15 cellular contexts compared by ENCODE assay signal in the genomic region with DNA sequence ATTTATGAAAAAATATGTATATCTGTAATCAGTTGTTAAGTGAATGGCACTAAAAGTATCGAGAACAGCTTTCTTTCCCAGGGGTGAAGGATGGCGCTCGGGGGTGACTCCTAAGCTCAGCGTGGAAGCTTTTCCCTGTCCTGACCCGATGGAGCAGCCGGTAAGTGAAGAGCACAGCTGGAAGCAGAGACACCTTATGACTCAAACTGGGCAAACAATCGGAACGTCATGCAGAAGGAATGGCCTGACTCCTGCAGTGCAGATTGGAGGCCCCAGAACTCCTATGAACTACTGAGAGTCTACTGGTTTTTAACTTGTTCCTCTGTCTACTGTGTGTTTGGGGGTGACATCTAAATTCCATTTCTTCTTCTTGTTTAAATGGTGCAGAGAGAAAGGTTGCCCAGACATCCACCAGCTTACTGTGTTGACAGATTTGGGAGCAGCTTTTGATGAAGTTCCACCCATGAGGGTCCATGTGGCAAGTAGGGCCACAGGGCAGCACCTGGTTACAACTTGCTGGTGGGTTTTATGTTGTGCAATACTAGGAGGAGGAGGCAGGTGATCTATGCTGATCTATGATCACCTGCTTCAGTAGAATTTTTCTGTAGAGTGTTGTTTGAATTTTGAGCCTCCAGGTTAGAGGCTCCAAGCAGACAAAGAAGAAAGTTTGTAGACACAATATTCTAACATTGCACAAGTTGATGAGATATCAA. TPM values are rescaled to one million over a fixed set of nuclear protein-coding genes. Genes with fewer than 3 reads are reported as not detected.
DNase-seq lines count a peak whose midpoint lies in the region; ATAC-seq and TF ChIP-seq lines count a peak whose summit lies in the region.
"Had no signal": no experiment of that assay in that cellular context is flagged by ENCODE, and none has a peak within 500 bp of the region (broad histone marks: within the 10 kb centered on the region; RNA-seq: fewer than 3 reads in every experiment).

No MANE protein-coding gene starts in this region.

- H3K27me3 Mint-ChIP-seq in HFFc6 (ENCODE audit: insufficient read depth) = peaks cover 9% of the 10 kb centered on the region
- peaks cover 4 to 8% of the 10 kb centered on the region in 2 donors for H3K27me3 Mint-ChIP-seq in CD4-positive, alpha-beta memory T cell

- no peak overlapping the region for H2AFZ ChIP-seq in SK-N-SH (ENCODE audit: low read depth)

- H3K27me3 ChIP-seq in SK-N-SH (ENCODE audit: insufficient read depth) = peaks cover 22% of the 10 kb centered on the region
- H3K27me3 ChIP-seq in CD4-positive, alpha-beta memory T cell (ENCODE audit: insufficient read depth, low read length) = no peaks in the 10 kb centered on the region
- H3K27me3 ChIP-seq: ovary had no signal

- no peak for TF ChIP-seq CTCF in HFFc6 (IDR thresholded peaks at IDR 0.05)
- no peak for TF ChIP-seq CTCF in SK-N-SH (IDR thresholded peaks at IDR 0.05)

- H3K4me3 ChIP-seq in SK-N-SH (ENCODE audit: low read depth in 2 of 2, low read length in 1 of 2) = no peak overlapping the region
- H3K4me3 ChIP-seq in CD4-positive, alpha-beta memory T cell (ENCODE audit: low read length in 2 of 2) = no peak overlapping the region
- H3K4me3 ChIP-seq: esophagus squamous epithelium, ovary had no signal

- no peaks in the 10 kb centered on the region for H3F3A ChIP-seq in SK-N-SH (replicated peaks; ENCODE audit: insufficient read depth)

- ATAC-seq in HG02798 (IDR thresholded peaks at IDR 0.05; ENCODE audit: poor library complexity, unreplicated experiment) = no peak
- ATAC-seq: left cardiac atrium had no signal

- no peaks in the 10 kb centered on the region for H3K36me3 ChIP-seq in SK-N-SH (replicated peaks in 1 of 2; ENCODE audit: control insufficient read depth in 1 of 2, insufficient read depth in 2 of 2, low read length in 1 of 2)
- H3K36me3 ChIP-seq in CD4-positive, alpha-beta memory T cell (ENCODE audit: insufficient read depth, low read length) = no peaks in the 10 kb centered on the region
- H3K36me3 ChIP-seq: esophagus squamous epithelium, ovary had no signal

- 17% methylated on average over 8 of the region's 8 CpGs for WGBS in SK-N-SH (ENCODE audit: low lambda C conversion rate)

- H3K79me2 ChIP-seq in SK-N-SH (ENCODE audit: insufficient read depth) = no peaks in the 10 kb centered on the region

- CTCF ChIA-PET in SK-N-SH (lab: Yijun Ruan, JAX) = no interaction called here
- CTCF ChIA-PET in CD4-positive, alpha-beta memory T cell (lab: Charles Lee; ENCODE audit: partially characterized antibody) = no interaction called here

- H3K27ac ChIP-seq in SK-N-SH (ENCODE audit: low read depth in 2 of 2, low read length in 1 of 2) = no peak overlapping the region
- H3K27ac ChIP-seq in CD4-positive, alpha-beta memory T cell (ENCODE audit: low read depth, low read length) = no peak overlapping the region
- H3K27ac ChIP-seq: esophagus squamous epithelium, ovary had no signal

- H3K27ac Mint-ChIP-seq in HFFc6 = no peak overlapping the region
- H3K27ac Mint-ChIP-seq in CD4-positive, alpha-beta memory T cell = no peak overlapping the region
- H3K27ac Mint-ChIP-seq: stimulated activated naive CD8-positive, alpha-beta T cell treated with anti-CD3 and anti-CD28 coated beads, Interleukin-15, Interleukin-2, amounts not matched to agents 100 ng/mL and 50 ng/mL, for 24 hours; WTC11 had no signal

- no peaks in the 10 kb centered on the region for H3K9me2 ChIP-seq in SK-N-SH

- H3K4me1 ChIP-seq in SK-N-SH (ENCODE audit: control insufficient read depth in 1 of 2, insufficient read depth in 2 of 2, low read depth in 1 of 2, low read length in 1 of 2) = no peaks in the 10 kb centered on the region
- no peaks in the 10 kb centered on the region for H3K4me1 ChIP-seq in CD4-positive, alpha-beta memory T cell (ENCODE audit: insufficient read depth, low read length)
- H3K4me1 ChIP-seq: esophagus squamous epithelium had no signal

- POLR2A ChIA-PET in SK-N-SH (lab: Yijun Ruan, JAX) = no interaction called here
- POLR2A ChIA-PET in CD4-positive, alpha-beta memory T cell (lab: Charles Lee; ENCODE audit: partially characterized antibody) = no interaction called here

- no peak for TF ChIP-seq EP300 in SK-N-SH (IDR thresholded peaks at IDR 0.05; ENCODE audit: borderline replicate concordance in 1 of 2, low read depth in 1 of 2, low read length in 1 of 2)

- no peak overlapping the region for H3K4me2 ChIP-seq in SK-N-SH

- TF ChIP-seq RAD21 in SK-N-SH (IDR thresholded peaks at IDR 0.05; ENCODE audit: low read length) = no peak

- peaks cover 12% of the 10 kb centered on the region for H3K4me1 Mint-ChIP-seq in HFFc6 (ENCODE audit: low read depth)
- no peaks in the 10 kb centered on the region for H3K4me1 Mint-ChIP-seq in CD4-positive, alpha-beta memory T cell

- no peaks in the 10 kb centered on the region for H3K36me3 Mint-ChIP-seq in HFFc6 (ENCODE audit: low read depth)
- peaks cover 0 to 2% of the 10 kb centered on the region in 2 donors for H3K36me3 Mint-ChIP-seq in CD4-positive, alpha-beta memory T cell
- H3K36me3 Mint-ChIP-seq: WTC11 had no signal

- peak; percentile 46 for DNase-seq in AG08395 (ENCODE audit: low spot score)
- DNase-seq in HFFc6 = peak; percentile 25
- DNase-seq in SK-N-SH = no peak
- DNase-seq in glomerular visceral epithelial cell (ENCODE audit: extremely low spot score) = peak; percentile 61
- no peak for DNase-seq in NCI-H345 treated with DMSO at 0.1 percent for 48 hours (lab: John Stamatoyannopoulos, UW; ENCODE audit: unreplicated experiment)
- no peak for DNase-seq in NOMO-1 (lab: John Stamatoyannopoulos, UW; ENCODE audit: unreplicated experiment in 2 of 2)
- no peak for DNase-seq in CD4-positive, alpha-beta memory T cell
- DNase-seq: aorta; esophagus squamous epithelium; left cardiac atrium; ovary; stimulated activated CD4-positive, alpha-beta T cell treated with anti-CD3 and anti-CD28 coated beads, Interleukin-2, amount 100 ng/mL, for 48 hours had no signal

- H3K9ac ChIP-seq in SK-N-SH = no peak overlapping the region

- no peaks in the 10 kb centered on the region for H4K20me1 ChIP-seq in SK-N-SH (ENCODE audit: insufficient read depth)

- no peaks in the 10 kb centered on the region for H3K9me3 Mint-ChIP-seq in HFFc6
- no peaks in the 10 kb centered on the region for H3K9me3 Mint-ChIP-seq in CD4-positive, alpha-beta memory T cell
- H3K9me3 Mint-ChIP-seq: stimulated activated naive CD8-positive, alpha-beta T cell treated with anti-CD3 and anti-CD28 coated beads, Interleukin-15, Interleukin-2, amounts not matched to agents 100 ng/mL and 50 ng/mL, for 24 hours; WTC11 had no signal

- H3K4me3 Mint-ChIP-seq in HFFc6 = no peak overlapping the region
- H3K4me3 Mint-ChIP-seq in CD4-positive, alpha-beta memory T cell = no peak overlapping the region
- H3K4me3 Mint-ChIP-seq: stimulated activated naive CD8-positive, alpha-beta T cell treated with anti-CD3 and anti-CD28 coated beads, Interleukin-15, Interleukin-2, amounts not matched to agents 100 ng/mL and 50 ng/mL, for 24 hours; WTC11 had no signal

- intact Hi-C loops in CD4-positive, alpha-beta memory T cell (cut with micrococcal nuclease) = no loop called here

- no peaks in the 10 kb centered on the region for H3K9me3 ChIP-seq in SK-N-SH
- no peaks in the 10 kb centered on the region for H3K9me3 ChIP-seq in CD4-positive, alpha-beta memory T cell (ENCODE audit: control insufficient read depth in 1 of 2, low read length in 2 of 2)
- H3K9me3 ChIP-seq: esophagus squamous epithelium, ovary had no signal

TF ChIP-seq in SK-N-SH, 30 proteins besides CTCF, POLR2A, EP300 and RAD21:
- TF ChIP-seq JUND (IDR thresholded peaks at IDR 0.05) = 0 out of 2 replicates have a peak, but pooled peaks have one; percentile 8
- TF ChIP-seq, protein P1, sequence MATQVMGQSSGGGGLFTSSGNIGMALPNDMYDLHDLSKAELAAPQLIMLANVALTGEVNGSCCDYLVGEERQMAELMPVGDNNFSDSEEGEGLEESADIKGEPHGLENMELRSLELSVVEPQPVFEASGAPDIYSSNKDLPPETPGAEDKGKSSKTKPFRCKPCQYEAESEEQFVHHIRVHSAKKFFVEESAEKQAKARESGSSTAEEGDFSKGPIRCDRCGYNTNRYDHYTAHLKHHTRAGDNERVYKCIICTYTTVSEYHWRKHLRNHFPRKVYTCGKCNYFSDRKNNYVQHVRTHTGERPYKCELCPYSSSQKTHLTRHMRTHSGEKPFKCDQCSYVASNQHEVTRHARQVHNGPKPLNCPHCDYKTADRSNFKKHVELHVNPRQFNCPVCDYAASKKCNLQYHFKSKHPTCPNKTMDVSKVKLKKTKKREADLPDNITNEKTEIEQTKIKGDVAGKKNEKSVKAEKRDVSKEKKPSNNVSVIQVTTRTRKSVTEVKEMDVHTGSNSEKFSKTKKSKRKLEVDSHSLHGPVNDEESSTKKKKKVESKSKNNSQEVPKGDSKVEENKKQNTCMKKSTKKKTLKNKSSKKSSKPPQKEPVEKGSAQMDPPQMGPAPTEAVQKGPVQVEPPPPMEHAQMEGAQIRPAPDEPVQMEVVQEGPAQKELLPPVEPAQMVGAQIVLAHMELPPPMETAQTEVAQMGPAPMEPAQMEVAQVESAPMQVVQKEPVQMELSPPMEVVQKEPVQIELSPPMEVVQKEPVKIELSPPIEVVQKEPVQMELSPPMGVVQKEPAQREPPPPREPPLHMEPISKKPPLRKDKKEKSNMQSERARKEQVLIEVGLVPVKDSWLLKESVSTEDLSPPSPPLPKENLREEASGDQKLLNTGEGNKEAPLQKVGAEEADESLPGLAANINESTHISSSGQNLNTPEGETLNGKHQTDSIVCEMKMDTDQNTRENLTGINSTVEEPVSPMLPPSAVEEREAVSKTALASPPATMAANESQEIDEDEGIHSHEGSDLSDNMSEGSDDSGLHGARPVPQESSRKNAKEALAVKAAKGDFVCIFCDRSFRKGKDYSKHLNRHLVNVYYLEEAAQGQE (IDR thresholded peaks at IDR 0.05; ENCODE audit: low read depth, low read length) = no peak

RNA-seq across cellular contexts. Expression of gene TMEM182, which starts 52.8 kb away (rescaled TPM):
- total RNA-seq in HFFc6 (2021; fragmentation: NEBNext Ultra II Directional; extraction: Animal tissue kit (Norgen Biotek cat#: 25700)) = 1 to 10 TPM; 2.0 to 4.2 (median 2.5) TPM
- polyA plus RNA-seq in SK-N-SH (2012; rRNA removed) = 1.7 and 3.4 TPM in 2 replicates
- 3.2 and 3.4 TPM in 2 replicates for polyA plus RNA-seq in SK-N-SH (2012; cell fraction: cytosol; rRNA removed)
- 0.28 and 1.4 TPM in 2 replicates for polyA plus RNA-seq in SK-N-SH (2012; cell fraction: nucleus; rRNA removed)
- total RNA-seq in CD4-positive, alpha-beta memory T cell = 1 to 10 TPM; 3.9 to 4.0 TPM
- 1 to 10 TPM; 6.2 to 6.4 TPM for polyA plus RNA-seq in CD4-positive, alpha-beta memory T cell

Comparison
In these comparisons a context has a peak if more than half of its experiments do, and no peak if none do; other contexts are left out.
1. DNase-seq: peak in AG08395 (single experiment), HFFc6 (single experiment) and glomerular visceral epithelial cell (single experiment); none in SK-N-SH (single experiment), NCI-H345 treated with DMSO at 0.1 percent for 48 hours (single experiment), NOMO-1 (0 of 2) and CD4-positive, alpha-beta memory T cell (0 of 5).